ENCODE assay signal across 1 cellular context in genomic region chr5:72817076-72817476, GRCh38.
TF ChIP-seq lines count a peak whose summit lies in the region.

No MANE protein-coding gene starts in this region.

TF ChIP-seq in GM23338, 12 proteins besides CTCF, POLR2A, EP300 and RAD21 (continued from another document):
- TF ChIP-seq ZNF462 (CRISPR knock-in tag; IDR thresholded peaks at IDR 0.05) (no peak), ZNF114 (CRISPR knock-in tag; IDR thresholded peaks at IDR 0.05) (no peak), NANOG (IDR thresholded peaks at IDR 0.05; ENCODE audit: borderline replicate concordance) (no peak), REST (IDR thresholded peaks at IDR 0.05; ENCODE audit: unreplicated experiment) (no peak), JUNB (IDR thresholded peaks at IDR 0.05; ENCODE audit: unreplicated experiment) (no peak)
